In genomic region chr2:198691236-198691635, GRCh38 we compare ENCODE assay signal across 33 cellular contexts.
"Had no signal": no experiment of that assay in that cellular context is flagged by ENCODE, and none has a peak within 500 bp of the region (broad histone marks: within the 10 kb centered on the region; RNA-seq: fewer than 3 reads in every experiment).

No MANE protein-coding gene starts in this region.

- H3K27ac ChIP-seq: adrenal gland, ascending aorta, body of pancreas, brain microvascular endothelial cell, breast epithelium, cardiac muscle cell had no signal

- ATAC-seq: activated naive CD4-positive, alpha-beta T cell treated with anti-CD3 and anti-CD28 coated beads, Interleukin-2, amount 50 U/mL, for 72 hours; activated naive CD8-positive, alpha-beta T cell treated with anti-CD3 and anti-CD28 coated beads, Interleukin-2, amount 50 U/mL, for 24 hours; activated T-cell treated with anti-CD3 and anti-CD28 coated beads, Interleukin-2, amount 50 U/mL, for 4 hours; activated T-cell treated with anti-CD3 and anti-CD28 coated beads, Interleukin-2, amount 50 U/mL, for 72 hours; activated T-helper 17 cell treated with anti-CD3 and anti-CD28 coated beads, Interleukin-2, amount 50 U/mL, for 72 hours; body of pancreas had no signal

- H3K4me3 ChIP-seq: adrenal gland, ascending aorta, body of pancreas, breast epithelium, cardiac muscle cell had no signal

- H3K4me1 ChIP-seq: adrenal gland, ascending aorta, body of pancreas, breast epithelium had no signal

- H3K27me3 ChIP-seq: adrenal gland, ascending aorta, body of pancreas, brain microvascular endothelial cell, breast epithelium, cardiac muscle cell had no signal

- DNase-seq: activated effector memory CD4-positive, alpha-beta T cell treated with anti-CD3 and anti-CD28 coated beads, Interleukin-2, amount 50 U/mL, for 16 hours; activated effector memory CD4-positive, alpha-beta T cell treated with Interleukin-2 at 50 U/mL for 16 hours; activated gamma-delta T cell; activated gamma-delta T cell treated with Interleukin-2 at 50 U/mL for 16 hours; activated naive CD4-positive, alpha-beta T cell; activated naive CD4-positive, alpha-beta T cell treated with anti-CD3 and anti-CD28 coated beads for 36 hours; activated naive CD4-positive, alpha-beta T cell treated with anti-CD3 and anti-CD28 coated beads, Interleukin-2, amount 10 ng/mL, durations not matched to agents 7 days and 5 days; activated naive CD4-positive, alpha-beta T cell treated with anti-CD3 and anti-CD28 coated beads, Interleukin-2, amount 50 U/mL, for 16 hours; activated naive CD4-positive, alpha-beta T cell treated with Interleukin-2 at 50 U/mL for 16 hours; activated naive CD8-positive, alpha-beta T cell treated with anti-CD3 and anti-CD28 coated beads for 36 hours; activated naive CD8-positive, alpha-beta T cell treated with anti-CD3 and anti-CD28 coated beads, Interleukin-2, amount 10 ng/mL, durations not matched to agents 7 days and 5 days; activated naive CD8-positive, alpha-beta T cell treated with anti-CD3 and anti-CD28 coated beads, Interleukin-2, amount 50 U/mL, for 24 hours; activated T-cell treated with anti-CD3 and anti-CD28 coated beads, Interleukin-2, amount 50 U/mL, for 1 hour; activated T-cell treated with anti-CD3 and anti-CD28 coated beads, Interleukin-2, amount 50 U/mL, for 24 hours; activated T-cell treated with anti-CD3 and anti-CD28 coated beads, Interleukin-2, amount 50 U/mL, for 4 hours; activated T-cell treated with anti-CD3 and anti-CD28 coated beads, Interleukin-2, amount 50 U/mL, for 48 hours; activated T-cell treated with anti-CD3 and anti-CD28 coated beads, Interleukin-2, amount 50 U/mL, for 72 hours; adrenal gland; amniotic stem cell; amygdala; anterior cingulate cortex; body of pancreas; brain microvascular endothelial cell; caudate nucleus; central memory CD4-positive, alpha-beta T cell; cerebellar nuclear complex had no signal

- FAIRE-seq: astrocyte, bronchial epithelial cell had no signal

- H3K9me3 ChIP-seq: adrenal gland, ascending aorta, body of pancreas, breast epithelium had no signal

- H3K36me3 ChIP-seq: adrenal gland, ascending aorta, brain microvascular endothelial cell, breast epithelium, cardiac muscle cell had no signal
